ENCODE assay signal across 1 cellular context in the genomic region with DNA sequence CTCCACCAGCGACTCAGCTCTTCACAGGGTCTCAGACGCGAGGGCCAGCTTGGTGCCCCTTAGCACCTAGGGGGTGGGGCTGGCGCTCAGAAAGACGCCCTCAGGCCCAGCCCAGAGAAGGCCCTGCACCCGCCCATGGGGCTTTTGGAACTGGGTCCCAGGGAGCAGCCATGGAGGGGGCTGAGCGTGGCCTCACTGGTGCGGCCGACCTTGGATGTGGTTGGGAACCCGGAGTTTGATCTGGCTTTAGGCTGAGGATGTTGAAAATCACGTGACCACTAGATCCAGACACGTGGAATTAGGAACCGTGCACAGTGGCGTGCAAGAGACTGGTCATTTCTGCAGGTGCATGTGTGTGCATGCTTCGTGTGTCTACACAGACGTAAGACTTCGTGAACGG.
A peak's percentile ranks its signal among the peaks of the same experiment; 100 is the strongest.
TF ChIP-seq lines count a peak whose summit lies in the region.

No MANE protein-coding gene starts in this region.

TF ChIP-seq in HepG2, 621 proteins besides CTCF, POLR2A, EP300 and RAD21:
- TF ChIP-seq HCFC1 (IDR thresholded peaks at IDR 0.05; ENCODE audit: low read depth, low read length) (no peak), SNRNP70 (IDR thresholded peaks at IDR 0.05; ENCODE audit: low read depth, low read length) (no peak), SP1 (IDR thresholded peaks at IDR 0.05) (no peak), SP1 (CRISPR knock-in tag; IDR thresholded peaks at IDR 0.05) (no peak), GLI4 (CRISPR knock-in tag; IDR thresholded peaks at IDR 0.05; ENCODE audit: borderline replicate concordance) (no peak), ZBTB20 (CRISPR knock-in tag; IDR thresholded peaks at IDR 0.05; ENCODE audit: borderline replicate concordance, low read depth) (no peak), MYC (CRISPR knock-in tag; IDR thresholded peaks at IDR 0.05; ENCODE audit: borderline replicate concordance) (no peak), ZNF549 (CRISPR knock-in tag; IDR thresholded peaks at IDR 0.05) (no peak), ZSCAN29 (CRISPR knock-in tag; conservative IDR thresholded peaks at IDR 0.05) (no peak), RAD51 (IDR thresholded peaks at IDR 0.05; ENCODE audit: borderline replicate concordance) (peak; percentile 77; the same call in 1 of the 2 replicates), ASH2L (IDR thresholded peaks at IDR 0.05; ENCODE audit: insufficient read length, low read depth, low read length) (no peak), MNT (IDR thresholded peaks at IDR 0.05) (peak; percentile 98), KDM5A (IDR thresholded peaks at IDR 0.05; ENCODE audit: borderline replicate concordance, low read length) (no peak)
- TF ChIP-seq, protein P1, sequence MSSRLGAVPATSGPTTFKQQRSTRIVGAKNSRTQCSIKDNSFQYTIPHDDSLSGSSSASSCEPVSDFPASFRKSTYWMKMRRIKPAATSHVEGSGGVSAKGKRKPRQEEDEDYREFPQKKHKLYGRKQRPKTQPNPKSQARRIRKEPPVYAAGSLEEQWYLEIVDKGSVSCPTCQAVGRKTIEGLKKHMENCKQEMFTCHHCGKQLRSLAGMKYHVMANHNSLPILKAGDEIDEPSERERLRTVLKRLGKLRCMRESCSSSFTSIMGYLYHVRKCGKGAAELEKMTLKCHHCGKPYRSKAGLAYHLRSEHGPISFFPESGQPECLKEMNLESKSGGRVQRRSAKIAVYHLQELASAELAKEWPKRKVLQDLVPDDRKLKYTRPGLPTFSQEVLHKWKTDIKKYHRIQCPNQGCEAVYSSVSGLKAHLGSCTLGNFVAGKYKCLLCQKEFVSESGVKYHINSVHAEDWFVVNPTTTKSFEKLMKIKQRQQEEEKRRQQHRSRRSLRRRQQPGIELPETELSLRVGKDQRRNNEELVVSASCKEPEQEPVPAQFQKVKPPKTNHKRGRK (CRISPR knock-in tag; IDR thresholded peaks at IDR 0.05), result no peak
- TF ChIP-seq, protein P2, sequence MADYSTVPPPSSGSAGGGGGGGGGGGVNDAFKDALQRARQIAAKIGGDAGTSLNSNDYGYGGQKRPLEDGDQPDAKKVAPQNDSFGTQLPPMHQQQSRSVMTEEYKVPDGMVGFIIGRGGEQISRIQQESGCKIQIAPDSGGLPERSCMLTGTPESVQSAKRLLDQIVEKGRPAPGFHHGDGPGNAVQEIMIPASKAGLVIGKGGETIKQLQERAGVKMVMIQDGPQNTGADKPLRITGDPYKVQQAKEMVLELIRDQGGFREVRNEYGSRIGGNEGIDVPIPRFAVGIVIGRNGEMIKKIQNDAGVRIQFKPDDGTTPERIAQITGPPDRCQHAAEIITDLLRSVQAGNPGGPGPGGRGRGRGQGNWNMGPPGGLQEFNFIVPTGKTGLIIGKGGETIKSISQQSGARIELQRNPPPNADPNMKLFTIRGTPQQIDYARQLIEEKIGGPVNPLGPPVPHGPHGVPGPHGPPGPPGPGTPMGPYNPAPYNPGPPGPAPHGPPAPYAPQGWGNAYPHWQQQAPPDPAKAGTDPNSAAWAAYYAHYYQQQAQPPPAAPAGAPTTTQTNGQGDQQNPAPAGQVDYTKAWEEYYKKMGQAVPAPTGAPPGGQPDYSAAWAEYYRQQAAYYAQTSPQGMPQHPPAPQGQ (CRISPR knock-in tag; IDR thresholded peaks at IDR 0.05; ENCODE audit: borderline replicate concordance), result no peak
- TF ChIP-seq, protein P3, sequence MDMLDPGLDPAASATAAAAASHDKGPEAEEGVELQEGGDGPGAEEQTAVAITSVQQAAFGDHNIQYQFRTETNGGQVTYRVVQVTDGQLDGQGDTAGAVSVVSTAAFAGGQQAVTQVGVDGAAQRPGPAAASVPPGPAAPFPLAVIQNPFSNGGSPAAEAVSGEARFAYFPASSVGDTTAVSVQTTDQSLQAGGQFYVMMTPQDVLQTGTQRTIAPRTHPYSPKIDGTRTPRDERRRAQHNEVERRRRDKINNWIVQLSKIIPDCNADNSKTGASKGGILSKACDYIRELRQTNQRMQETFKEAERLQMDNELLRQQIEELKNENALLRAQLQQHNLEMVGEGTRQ (IDR thresholded peaks at IDR 0.05; ENCODE audit: low read depth, low read length), result peak; percentile 73
- TF ChIP-seq, protein P3 (CRISPR knock-in tag; IDR thresholded peaks at IDR 0.05; ENCODE audit: borderline replicate concordance), result no peak
- TF ChIP-seq, protein P4, sequence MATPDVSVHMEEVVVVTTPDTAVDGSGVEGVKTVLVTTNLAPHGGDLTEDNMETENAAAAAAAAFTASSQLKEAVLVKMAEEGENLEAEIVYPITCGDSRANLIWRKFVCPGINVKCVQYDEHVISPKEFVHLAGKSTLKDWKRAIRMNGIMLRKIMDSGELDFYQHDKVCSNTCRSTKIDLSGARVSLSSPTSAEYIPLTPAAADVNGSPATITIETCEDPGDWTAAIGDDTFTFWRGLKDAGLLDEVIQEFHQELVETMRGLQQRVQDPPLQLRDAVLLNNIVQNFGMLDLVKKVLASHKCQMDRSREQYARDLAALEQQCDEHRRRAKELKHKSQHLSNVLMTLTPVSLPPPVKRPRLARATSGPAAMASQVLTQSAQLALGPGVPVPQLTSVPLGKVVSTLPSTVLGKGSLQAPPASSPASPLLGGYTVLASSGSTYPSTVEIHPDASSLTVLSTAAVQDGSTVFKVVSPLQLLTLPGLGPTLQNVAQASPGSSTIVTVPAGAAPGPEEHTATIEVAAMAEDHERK (CRISPR knock-in tag; IDR thresholded peaks at IDR 0.05; ENCODE audit: low read depth), result no peak
- TF ChIP-seq, protein P5, sequence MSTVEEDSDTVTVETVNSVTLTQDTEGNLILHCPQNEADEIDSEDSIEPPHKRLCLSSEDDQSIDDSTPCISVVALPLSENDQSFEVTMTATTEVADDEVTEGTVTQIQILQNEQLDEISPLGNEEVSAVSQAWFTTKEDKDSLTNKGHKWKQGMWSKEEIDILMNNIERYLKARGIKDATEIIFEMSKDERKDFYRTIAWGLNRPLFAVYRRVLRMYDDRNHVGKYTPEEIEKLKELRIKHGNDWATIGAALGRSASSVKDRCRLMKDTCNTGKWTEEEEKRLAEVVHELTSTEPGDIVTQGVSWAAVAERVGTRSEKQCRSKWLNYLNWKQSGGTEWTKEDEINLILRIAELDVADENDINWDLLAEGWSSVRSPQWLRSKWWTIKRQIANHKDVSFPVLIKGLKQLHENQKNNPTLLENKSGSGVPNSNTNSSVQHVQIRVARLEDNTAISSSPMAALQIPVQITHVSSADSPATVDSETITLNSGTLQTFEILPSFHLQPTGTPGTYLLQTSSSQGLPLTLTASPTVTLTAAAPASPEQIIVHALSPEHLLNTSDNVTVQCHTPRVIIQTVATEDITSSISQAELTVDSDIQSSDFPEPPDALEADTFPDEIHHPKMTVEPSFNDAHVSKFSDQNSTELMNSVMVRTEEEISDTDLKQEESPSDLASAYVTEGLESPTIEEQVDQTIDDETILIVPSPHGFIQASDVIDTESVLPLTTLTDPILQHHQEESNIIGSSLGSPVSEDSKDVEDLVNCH (CRISPR knock-in tag; IDR thresholded peaks at IDR 0.05), result no peak
- TF ChIP-seq, protein P6, sequence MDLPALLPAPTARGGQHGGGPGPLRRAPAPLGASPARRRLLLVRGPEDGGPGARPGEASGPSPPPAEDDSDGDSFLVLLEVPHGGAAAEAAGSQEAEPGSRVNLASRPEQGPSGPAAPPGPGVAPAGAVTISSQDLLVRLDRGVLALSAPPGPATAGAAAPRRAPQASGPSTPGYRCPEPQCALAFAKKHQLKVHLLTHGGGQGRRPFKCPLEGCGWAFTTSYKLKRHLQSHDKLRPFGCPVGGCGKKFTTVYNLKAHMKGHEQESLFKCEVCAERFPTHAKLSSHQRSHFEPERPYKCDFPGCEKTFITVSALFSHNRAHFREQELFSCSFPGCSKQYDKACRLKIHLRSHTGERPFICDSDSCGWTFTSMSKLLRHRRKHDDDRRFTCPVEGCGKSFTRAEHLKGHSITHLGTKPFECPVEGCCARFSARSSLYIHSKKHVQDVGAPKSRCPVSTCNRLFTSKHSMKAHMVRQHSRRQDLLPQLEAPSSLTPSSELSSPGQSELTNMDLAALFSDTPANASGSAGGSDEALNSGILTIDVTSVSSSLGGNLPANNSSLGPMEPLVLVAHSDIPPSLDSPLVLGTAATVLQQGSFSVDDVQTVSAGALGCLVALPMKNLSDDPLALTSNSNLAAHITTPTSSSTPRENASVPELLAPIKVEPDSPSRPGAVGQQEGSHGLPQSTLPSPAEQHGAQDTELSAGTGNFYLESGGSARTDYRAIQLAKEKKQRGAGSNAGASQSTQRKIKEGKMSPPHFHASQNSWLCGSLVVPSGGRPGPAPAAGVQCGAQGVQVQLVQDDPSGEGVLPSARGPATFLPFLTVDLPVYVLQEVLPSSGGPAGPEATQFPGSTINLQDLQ (CRISPR knock-in tag; IDR thresholded peaks at IDR 0.05), result no peak
